ENCODE assay signal across 5 cellular contexts in genomic region chr1:191731608-191732302, GRCh38.
DNase-seq lines count a peak whose midpoint lies in the region; ATAC-seq, FAIRE-seq and TF ChIP-seq lines count a peak whose summit lies in the region.
"Not testable (repeated sequence)": the region's sequence is repeated elsewhere in the genome, so short reads cannot be mapped to it uniquely, and the experiment has no call there.

No MANE protein-coding gene starts in this region.

- DNase-seq in NCI-H146 (lab: John Stamatoyannopoulos, UW), result peak; percentile 40
- peak; percentile 30 for DNase-seq in NCI-H2227 (lab: John Stamatoyannopoulos, UW; ENCODE audit: unreplicated experiment)
- peak; percentile 37 for DNase-seq in kidney
- DNase-seq in sciatic nerve (ENCODE audit: low spot score), result peak; percentile 39
- peak; percentile 58 for DNase-seq in upper lobe of right lung

- not testable (repeated sequence) for H3K9ac ChIP-seq in kidney (ENCODE audit: low read length in 2 of 2)

- ATAC-seq in sciatic nerve, upper lobe of right lung: not testable (repeated sequence)

- not testable (repeated sequence) for H3K9me3 ChIP-seq in kidney (ENCODE audit: control insufficient read depth in 1 of 2, low read length in 2 of 2); upper lobe of right lung

- not testable (repeated sequence) for H3K27me3 ChIP-seq in upper lobe of right lung

- not testable (repeated sequence) for TF ChIP-seq CTCF in kidney (IDR thresholded peaks at IDR 0.05; ENCODE audit: borderline replicate concordance, extremely low read depth, insufficient read depth); upper lobe of right lung (IDR thresholded peaks at IDR 0.05)

- not testable (repeated sequence) for H3K4me1 ChIP-seq in kidney (ENCODE audit: control insufficient read depth in 1 of 2, insufficient read depth in 1 of 2, low read depth in 1 of 2, low read length in 2 of 2); upper lobe of right lung

- H3K4me3 ChIP-seq in kidney (ENCODE audit: low read length in 2 of 2); upper lobe of right lung: not testable (repeated sequence)

- H3K27ac ChIP-seq in kidney (ENCODE audit: low read depth in 2 of 2, low read length in 2 of 2); upper lobe of right lung: not testable (repeated sequence)

- intact Hi-C loops in kidney (cut with DNase I); sciatic nerve (cut with DNase I); upper lobe of right lung (cut with DNase I): not testable (repeated sequence)

- H3K36me3 ChIP-seq in kidney (ENCODE audit: control insufficient read depth in 1 of 2, insufficient read depth in 2 of 2, low read length in 2 of 2); upper lobe of right lung: not testable (repeated sequence)

- FAIRE-seq in kidney (lab: Jason Lieb, UNC), result not testable (repeated sequence)
